Comparison of ENCODE assay signal across 18 cellular contexts in the genomic region with DNA sequence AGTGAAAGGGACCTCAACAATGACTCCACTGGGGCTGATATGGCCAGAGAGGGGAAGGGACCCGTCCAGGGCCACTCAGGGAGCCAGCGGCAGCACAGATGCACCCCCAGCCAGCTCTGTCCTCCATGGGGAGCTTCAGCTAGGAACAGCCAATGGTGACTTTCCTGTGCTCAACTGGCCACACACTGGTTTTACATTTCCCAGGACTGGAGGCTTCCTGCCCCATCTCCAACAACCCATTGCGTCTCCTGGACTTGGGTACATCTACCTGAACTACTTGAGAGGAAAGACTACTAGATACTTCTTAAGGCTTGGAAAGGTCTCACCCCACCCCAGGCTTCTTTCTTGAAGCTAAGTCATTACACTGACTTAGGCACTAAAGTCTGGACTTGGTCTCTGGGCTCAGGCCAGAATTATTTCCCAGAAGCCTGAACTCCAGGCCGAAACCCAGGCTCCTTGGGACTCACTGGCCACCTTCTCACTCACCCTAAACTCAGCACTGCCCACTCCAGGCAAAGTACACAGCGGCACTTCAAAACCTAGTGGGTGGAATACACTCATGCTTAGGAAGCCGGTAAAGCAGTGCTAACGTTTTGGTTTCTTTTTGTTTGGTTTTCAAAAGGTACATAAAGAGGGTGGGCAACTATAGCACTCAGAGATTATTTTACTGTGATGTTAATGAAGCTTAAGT. TPM values are rescaled to one million over a fixed set of nuclear protein-coding genes. Genes with fewer than 3 reads are reported as not detected.
DNase-seq lines count a peak whose midpoint lies in the region; ATAC-seq and TF ChIP-seq lines count a peak whose summit lies in the region.
"Had no signal": no experiment of that assay in that cellular context is flagged by ENCODE, and none has a peak within 500 bp of the region (broad histone marks: within the 10 kb centered on the region; RNA-seq: fewer than 3 reads in every experiment).

No MANE protein-coding gene starts in this region.

- no peaks in the 10 kb centered on the region for H3K9me3 Mint-ChIP-seq in endodermal cell
- H3K9me3 Mint-ChIP-seq in CD8-positive, alpha-beta memory T cell = no peaks in the 10 kb centered on the region
- H3K9me3 Mint-ChIP-seq: activated T-helper 2 cell treated with anti-CD3 and anti-CD28 coated beads, Interferon-gamma antibody, Interleukin-2, Interleukin-4, amounts not matched to agents 10 μg/mL and 5 μg/mL and 100 μg/mL, durations not matched to agents 14 hours and 24 hours and 36 hours; stimulated activated effector memory CD8-positive, alpha-beta T cell treated with anti-CD3 and anti-CD28 coated beads, Interleukin-12 subunit alpha, Interleukin-12 subunit beta, amount 100 ng/mL, for 72 hours had no signal

- no peak overlapping the region for H2AFZ ChIP-seq in neuron (ENCODE audit: low read depth, low read length)
- H2AFZ ChIP-seq: GM23248 had no signal

- ATAC-seq in HG02852 (IDR thresholded peaks at IDR 0.05; ENCODE audit: unreplicated experiment) (no peak), gastroesophageal sphincter (no peak)
- ATAC-seq: activated CD8-positive, alpha-beta memory T cell treated with anti-CD3 and anti-CD28 coated beads, Interleukin-2, amount 10 ng/mL, durations not matched to agents 7 days and 5 days; sciatic nerve; stimulated activated effector memory CD8-positive, alpha-beta T cell treated with anti-CD3 and anti-CD28 coated beads, Interleukin-12 subunit alpha, Interleukin-12 subunit beta, amount 100 ng/mL, for 72 hours had no signal

- in situ Hi-C loops in G401 (cut with HindIII; ENCODE audit: low sequenced_read_pairs) = no loop called here

- peaks cover 8% of the 10 kb centered on the region for H3K4me1 ChIP-seq in endodermal cell (ENCODE audit: control insufficient read depth, insufficient read depth, low read length)
- H3K4me1 ChIP-seq in neuron (ENCODE audit: insufficient read depth, low read length) = peaks cover 59% of the 10 kb centered on the region
- H3K4me1 ChIP-seq in CD8-positive, alpha-beta memory T cell (ENCODE audit: insufficient read depth, low read length) = no peaks in the 10 kb centered on the region
- H3K4me1 ChIP-seq in gastroesophageal sphincter = peaks cover 0 to 19% (median 4%) of the 10 kb centered on the region in 3 donors

- WGBS in endodermal cell (ENCODE audit: insufficient coverage in 1 of 2, insufficient read length in 1 of 2), 2 experiments = 82 to 94% methylated on average over 6 to 7 of the region's 7 CpGs
- WGBS in gastroesophageal sphincter (ENCODE audit: low coverage in 1 of 2), 2 donors = 68 to 74% methylated on average over 4 to 6 of the region's 7 CpGs

- H3K4me1 Mint-ChIP-seq in endodermal cell = peaks cover 46% of the 10 kb centered on the region
- peaks cover 2 to 12% (median 6%) of the 10 kb centered on the region in 3 donors for H3K4me1 Mint-ChIP-seq in CD8-positive, alpha-beta memory T cell
- H3K4me1 Mint-ChIP-seq: stimulated activated effector memory CD8-positive, alpha-beta T cell treated with anti-CD3 and anti-CD28 coated beads, Interleukin-12 subunit alpha, Interleukin-12 subunit beta, amount 100 ng/mL, for 72 hours had no signal

- no peaks in the 10 kb centered on the region for H3K36me3 Mint-ChIP-seq in endodermal cell (ENCODE audit: low read depth)
- H3K36me3 Mint-ChIP-seq in CD8-positive, alpha-beta memory T cell = no peaks in the 10 kb centered on the region
- H3K36me3 Mint-ChIP-seq: activated CD8-positive, alpha-beta memory T cell treated with anti-CD3 and anti-CD28 coated beads, Interleukin-2, amount 10 ng/mL, durations not matched to agents 7 days and 5 days; stimulated activated effector memory CD8-positive, alpha-beta T cell treated with anti-CD3 and anti-CD28 coated beads, Interleukin-12 subunit alpha, Interleukin-12 subunit beta, amount 100 ng/mL, for 72 hours had no signal

- no peak for TF ChIP-seq POLR2A in gastroesophageal sphincter (IDR thresholded peaks at IDR 0.05)

- peaks cover 39% of the 10 kb centered on the region for H3K27me3 Mint-ChIP-seq in endodermal cell (ENCODE audit: insufficient read depth)
- H3K27me3 Mint-ChIP-seq in CD8-positive, alpha-beta memory T cell = peaks cover 29 to 51% of the 10 kb centered on the region in 2 donors

- peak overlapping the region; percentile 78 for H3K4me3 ChIP-seq in endodermal cell (ENCODE audit: low read length)
- H3K4me3 ChIP-seq in neuron (ENCODE audit: low read length) = peak overlapping the region; percentile 69
- H3K4me3 ChIP-seq in CD8-positive, alpha-beta memory T cell (ENCODE audit: low read length) = no peak overlapping the region
- no peak overlapping the region for H3K4me3 ChIP-seq in gastroesophageal sphincter
- H3K4me3 ChIP-seq: GM23248 had no signal

- peak overlapping the region; percentile 95 for H3K27ac ChIP-seq in endodermal cell (ENCODE audit: low read depth, low read length)
- no peak overlapping the region for H3K27ac ChIP-seq in CD8-positive, alpha-beta memory T cell (ENCODE audit: low read depth, low read length)
- H3K27ac ChIP-seq in gastroesophageal sphincter = no peak overlapping the region
- H3K27ac ChIP-seq: GM23248, tibial nerve had no signal

- CTCF ChIA-PET in CD8-positive, alpha-beta memory T cell (lab: Charles Lee) = no interaction called here

- no peak overlapping the region for H3K27ac Mint-ChIP-seq in endodermal cell
- H3K27ac Mint-ChIP-seq in CD8-positive, alpha-beta memory T cell = no peak overlapping the region
- H3K27ac Mint-ChIP-seq: activated CD8-positive, alpha-beta memory T cell treated with anti-CD3 and anti-CD28 coated beads, Interleukin-2, amount 10 ng/mL, durations not matched to agents 7 days and 5 days; activated T-helper 2 cell treated with anti-CD3 and anti-CD28 coated beads, Interferon-gamma antibody, Interleukin-2, Interleukin-4, amounts not matched to agents 10 μg/mL and 5 μg/mL and 100 μg/mL, durations not matched to agents 14 hours and 24 hours and 36 hours; stimulated activated effector memory CD8-positive, alpha-beta T cell treated with anti-CD3 and anti-CD28 coated beads, Interleukin-12 subunit alpha, Interleukin-12 subunit beta, amount 100 ng/mL, for 72 hours had no signal

- TF ChIP-seq EP300 in gastroesophageal sphincter (IDR thresholded peaks at IDR 0.05) = no peak

- no peaks in the 10 kb centered on the region for H3K9me3 ChIP-seq in endodermal cell (ENCODE audit: control insufficient read depth, low read length)
- H3K9me3 ChIP-seq in neuron (ENCODE audit: low read length) = no peaks in the 10 kb centered on the region
- H3K9me3 ChIP-seq in CD8-positive, alpha-beta memory T cell (ENCODE audit: low read length) = no peaks in the 10 kb centered on the region
- no peaks in the 10 kb centered on the region for H3K9me3 ChIP-seq in gastroesophageal sphincter
- H3K9me3 ChIP-seq: tibial nerve had no signal

- H3K36me3 ChIP-seq in endodermal cell (ENCODE audit: control insufficient read depth, insufficient read depth, low read length) = no peaks in the 10 kb centered on the region
- peaks cover 9% of the 10 kb centered on the region for H3K36me3 ChIP-seq in neuron (ENCODE audit: insufficient read depth, low read length)
- no peaks in the 10 kb centered on the region for H3K36me3 ChIP-seq in CD8-positive, alpha-beta memory T cell (ENCODE audit: insufficient read depth, low read length)
- H3K36me3 ChIP-seq in gastroesophageal sphincter = no peaks in the 10 kb centered on the region
- H3K36me3 ChIP-seq: tibial nerve had no signal

- peak overlapping the region; percentile 30 for H3K9ac ChIP-seq in endodermal cell (ENCODE audit: extremely low read depth, low read length, poor library complexity, severe bottlenecking)
- H3K9ac ChIP-seq: GM23248 had no signal

- DNase-seq in G401 (ENCODE audit: low spot score) = peak; percentile 17
- peak; percentile 77 for DNase-seq in NCI-H69 (lab: John Stamatoyannopoulos, UW)
- DNase-seq in endodermal cell = peak; percentile 50
- no peak for DNase-seq in CD8-positive, alpha-beta memory T cell
- DNase-seq: activated CD4-positive, alpha-beta T cell treated with anti-CD3 and anti-CD28 coated beads for 4 hours; activated CD8-positive, alpha-beta memory T cell treated with anti-CD3 and anti-CD28 coated beads, Interleukin-2, amount 10 ng/mL, durations not matched to agents 7 days and 5 days; AML-193; effector CD4-positive, alpha-beta T cell; EL; GM23248 had no signal

- POLR2A ChIA-PET in CD8-positive, alpha-beta memory T cell (lab: Charles Lee) = no interaction called here

- TF ChIP-seq CTCF in endodermal cell (conservative IDR thresholded peaks at IDR 0.05) (no peak), gastroesophageal sphincter (IDR thresholded peaks at IDR 0.05) (no peak)

- H3K27me3 ChIP-seq in endodermal cell (ENCODE audit: control insufficient read depth, insufficient read depth, low read length, poor library complexity, severe bottlenecking) = peaks cover 23% of the 10 kb centered on the region
- no peaks in the 10 kb centered on the region for H3K27me3 ChIP-seq in neuron (ENCODE audit: insufficient read depth, low read length)
- H3K27me3 ChIP-seq in CD8-positive, alpha-beta memory T cell (ENCODE audit: insufficient read depth, low read length, poor library complexity, severe bottlenecking) = no peaks in the 10 kb centered on the region
- peaks cover 62% of the 10 kb centered on the region for H3K27me3 ChIP-seq in gastroesophageal sphincter

- peak overlapping the region; percentile 53 for H3K4me3 Mint-ChIP-seq in endodermal cell
- H3K4me3 Mint-ChIP-seq in CD8-positive, alpha-beta memory T cell = no peak overlapping the region
- H3K4me3 Mint-ChIP-seq: activated CD8-positive, alpha-beta memory T cell treated with anti-CD3 and anti-CD28 coated beads, Interleukin-2, amount 10 ng/mL, durations not matched to agents 7 days and 5 days; stimulated activated effector memory CD8-positive, alpha-beta T cell treated with anti-CD3 and anti-CD28 coated beads, Interleukin-12 subunit alpha, Interleukin-12 subunit beta, amount 100 ng/mL, for 72 hours had no signal

RNA-seq across cellular contexts. Expression of gene IGFBPL1, which starts 1.6 kb away (rescaled TPM):
- 1.3 TPM in 1 of 2 replicates, not detected in the other for total RNA-seq in G401 (2014; rRNA removed; shearing (Covaris generic))
- total RNA-seq in endodermal cell = 10 to 100 TPM; 40.5 to 90.3 TPM
- 113 TPM for polyA plus RNA-seq in endodermal cell (2013, experiment 1 of 2)
- polyA plus RNA-seq in endodermal cell (2013, experiment 2 of 2) = 112 TPM
- total RNA-seq in CD8-positive, alpha-beta memory T cell = not detected
- polyA plus RNA-seq in CD8-positive, alpha-beta memory T cell = not detected
- 1 to 10 TPM; 1.6 to 3.2 (median 2.5) TPM for total RNA-seq in gastroesophageal sphincter
- total RNA-seq: activated CD8-positive, alpha-beta memory T cell treated with anti-CD3 and anti-CD28 coated beads, Interleukin-2, amount 10 ng/mL, durations not matched to agents 7 days and 5 days; sciatic nerve had no signal
- polyA plus RNA-seq: liver had no signal

RNA-seq across cellular contexts. Expression of gene ALDH1B1, which starts 30.2 kb away (rescaled TPM):
- total RNA-seq in G401 (2014; rRNA removed; shearing (Covaris generic)) = 61.8 and 87.4 TPM in 2 replicates
- total RNA-seq in endodermal cell (10 to 100 TPM; 47.7 to 59.9 TPM), gastroesophageal sphincter (100 to 1,000 TPM; 130 to 432 (median 156) TPM)
- polyA plus RNA-seq in endodermal cell (2013, experiment 1 of 2) = 22.3 TPM
- polyA plus RNA-seq in endodermal cell (2013, experiment 2 of 2) = 20.0 TPM
- total RNA-seq in CD8-positive, alpha-beta memory T cell = 10 to 100 TPM; 25.1 to 27.6 TPM
- polyA plus RNA-seq in CD8-positive, alpha-beta memory T cell = 13.9 TPM

Comparison
In these comparisons a context has a peak if more than half of its experiments do, and no peak if none do; other contexts are left out.
1. DNase-seq: peak in G401 (single experiment), NCI-H69 (single experiment) and endodermal cell (single experiment); none in CD8-positive, alpha-beta memory T cell (0 of 5).
2. H3K4me3 ChIP-seq: peak in endodermal cell (single experiment) and neuron (single experiment); none in CD8-positive, alpha-beta memory T cell (single experiment) and gastroesophageal sphincter (0 of 2).
3. RNA of gene IGFBPL1, which starts 1.6 kb away (total RNA-seq): 40.5 to 90.3 TPM in endodermal cell; 1.6 to 3.2 TPM in gastroesophageal sphincter, not detected in CD8-positive, alpha-beta memory T cell and 1.3 TPM in G401; every median in the first group is over 4 times any median in the second.